8 cellular contexts compared by ENCODE assay signal in the genomic region with DNA sequence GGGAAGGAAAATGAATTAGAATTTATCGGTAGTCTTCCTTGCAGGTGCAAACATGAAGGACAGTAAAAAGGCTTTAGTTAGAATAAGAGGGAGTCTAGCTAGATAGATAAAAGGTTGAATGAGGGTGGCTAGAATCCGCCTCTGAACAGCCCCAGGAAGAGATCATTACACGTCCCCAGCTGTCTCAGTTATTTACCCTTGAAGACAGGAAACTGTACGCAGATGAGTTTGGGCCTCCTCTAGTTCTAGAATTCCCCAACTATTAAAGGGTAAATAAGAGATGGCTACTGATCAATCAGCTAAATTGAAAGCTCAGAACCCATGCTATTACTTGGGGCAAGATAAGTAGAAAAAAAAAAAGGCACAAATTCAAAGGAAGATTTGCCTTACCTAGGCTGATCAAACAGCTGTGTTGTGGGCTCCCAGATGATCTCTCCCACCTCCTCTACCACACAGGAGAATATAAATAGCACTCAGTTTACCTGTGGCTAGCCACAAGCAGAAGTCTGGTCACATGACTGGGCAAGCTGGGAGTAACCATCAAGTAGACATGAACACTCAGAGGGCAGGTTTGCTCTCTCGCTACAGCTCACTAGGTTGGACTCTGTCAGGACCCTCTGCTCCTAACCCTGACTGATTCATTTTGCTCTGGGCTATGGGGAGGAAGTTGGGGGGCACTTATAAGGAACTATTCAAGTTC. TPM values are rescaled to one million over a fixed set of nuclear protein-coding genes. Genes with fewer than 3 reads are reported as not detected.
DNase-seq lines count a peak whose midpoint lies in the region; ATAC-seq and TF ChIP-seq lines count a peak whose summit lies in the region.

No MANE protein-coding gene starts in this region.

- H2BK12ac ChIP-seq in mesenchymal stem cell (ENCODE audit: low read length in 2 of 2), result no peak overlapping the region

- no peaks in the 10 kb centered on the region for H3K9me2 ChIP-seq in hepatocyte (replicated peaks; ENCODE audit: insufficient read depth)

- no peak overlapping the region for H3K4me2 ChIP-seq in hepatocyte
- H3K4me2 ChIP-seq in mesenchymal stem cell (ENCODE audit: low read length, poor library complexity, severe bottlenecking), result no peak overlapping the region
- no peak overlapping the region for H3K4me2 ChIP-seq in osteoblast (ENCODE audit: insufficient read depth, low read length)

- no peak overlapping the region for H3K18ac ChIP-seq in mesenchymal stem cell (ENCODE audit: low read depth in 1 of 2, low read length in 2 of 2)

- H3K4ac ChIP-seq in mesenchymal stem cell (ENCODE audit: low read depth in 1 of 2, low read length in 2 of 2), result peak overlapping the region in 1 of 2 experiments; percentile 68

- peaks cover 93% of the 10 kb centered on the region for H3K4me1 ChIP-seq in CD4-positive, CD25-positive, alpha-beta regulatory T cell (ENCODE audit: control insufficient read depth, insufficient read depth, low read length, poor library complexity, severe bottlenecking)
- H3K4me1 ChIP-seq in hepatocyte (ENCODE audit: insufficient read depth) (no peaks in the 10 kb centered on the region), mesenchymal stem cell (ENCODE audit: control insufficient read depth, insufficient read depth, low read depth, low read length) (peaks cover 3% of the 10 kb centered on the region), osteoblast (ENCODE audit: insufficient read depth, low read length) (peaks cover 8% of the 10 kb centered on the region)

- H3K79me1 ChIP-seq in mesenchymal stem cell (replicated peaks; ENCODE audit: low read length, poor library complexity, severe bottlenecking), result peaks cover 4% of the 10 kb centered on the region

- no peak overlapping the region for H2BK5ac ChIP-seq in mesenchymal stem cell (ENCODE audit: low read depth, low read length, poor library complexity, severe bottlenecking)

- peaks cover 28% of the 10 kb centered on the region for H3K36me3 Mint-ChIP-seq in CD4-positive, CD25-positive, alpha-beta regulatory T cell
- peaks cover 29% of the 10 kb centered on the region for H3K36me3 Mint-ChIP-seq in activated naive CD8-positive, alpha-beta T cell treated with anti-CD3 and anti-CD28 coated beads for 36 hours

- H4K20me1 ChIP-seq in hepatocyte (ENCODE audit: insufficient read depth, poor library complexity, severe bottlenecking) (no peaks in the 10 kb centered on the region), osteoblast (ENCODE audit: insufficient read depth, low read length) (peaks cover 7% of the 10 kb centered on the region)

- peak overlapping the region; percentile 70 to 87 (median 78) for H3K4me3 Mint-ChIP-seq in CD4-positive, CD25-positive, alpha-beta regulatory T cell
- H3K4me3 Mint-ChIP-seq in activated naive CD8-positive, alpha-beta T cell treated with anti-CD3 and anti-CD28 coated beads for 36 hours, result peak overlapping the region; percentile 61

- TF ChIP-seq CTCF in hepatocyte (IDR thresholded peaks at IDR 0.05; ENCODE audit: poor library complexity) (no peak), osteoblast (IDR thresholded peaks at IDR 0.05; ENCODE audit: extremely low read depth, low read depth, low read length) (no peak)

- peaks cover 12% of the 10 kb centered on the region for H3K36me3 ChIP-seq in CD4-positive, CD25-positive, alpha-beta regulatory T cell (ENCODE audit: control insufficient read depth, insufficient read depth, low read length)
- H3K36me3 ChIP-seq in hepatocyte (replicated peaks; ENCODE audit: insufficient read depth, low read depth) (no peaks in the 10 kb centered on the region), mesenchymal stem cell (ENCODE audit: control insufficient read depth in 1 of 2, insufficient read depth in 2 of 2, low read depth in 1 of 2, low read length in 2 of 2) (no peaks in the 10 kb centered on the region), osteoblast (ENCODE audit: insufficient read depth, low read length) (no peaks in the 10 kb centered on the region)

- no peak overlapping the region for H2BK120ac ChIP-seq in mesenchymal stem cell (ENCODE audit: low read depth, low read length)

- peak overlapping the region; percentile 95 to 99 (median 97) for H3K27ac Mint-ChIP-seq in CD4-positive, CD25-positive, alpha-beta regulatory T cell
- peak overlapping the region; percentile 97 for H3K27ac Mint-ChIP-seq in activated naive CD8-positive, alpha-beta T cell treated with anti-CD3 and anti-CD28 coated beads for 36 hours

- no peaks in the 10 kb centered on the region for H3K27me3 ChIP-seq in CD4-positive, CD25-positive, alpha-beta regulatory T cell (ENCODE audit: control insufficient read depth, insufficient read depth, low read length)
- H3K27me3 ChIP-seq in hepatocyte (no peaks in the 10 kb centered on the region), mesenchymal stem cell (ENCODE audit: control insufficient read depth in 1 of 2, insufficient read depth in 1 of 2, low read length in 2 of 2) (no peaks in the 10 kb centered on the region), osteoblast (ENCODE audit: insufficient read depth, low read length) (no peaks in the 10 kb centered on the region)

- H4K8ac ChIP-seq in mesenchymal stem cell (ENCODE audit: low read length), result no peak overlapping the region

- no peaks in the 10 kb centered on the region for H3K9me3 ChIP-seq in CD4-positive, CD25-positive, alpha-beta regulatory T cell (ENCODE audit: control insufficient read depth in 2 of 2, low read length in 2 of 2)
- no peaks in the 10 kb centered on the region for H3K9me3 ChIP-seq in hepatocyte (ENCODE audit: low read depth)
- no peaks in the 10 kb centered on the region for H3K9me3 ChIP-seq in mesenchymal stem cell (ENCODE audit: control insufficient read depth, low read length)
- H3K9me3 ChIP-seq in osteoblast (ENCODE audit: low read depth, low read length), result no peaks in the 10 kb centered on the region

- no peaks in the 10 kb centered on the region for H3K27me3 Mint-ChIP-seq in CD4-positive, CD25-positive, alpha-beta regulatory T cell
- H3K27me3 Mint-ChIP-seq in activated naive CD8-positive, alpha-beta T cell treated with anti-CD3 and anti-CD28 coated beads for 36 hours, result no peaks in the 10 kb centered on the region

- peak overlapping the region; percentile 83 for H3K4me3 ChIP-seq in CD4-positive, CD25-positive, alpha-beta regulatory T cell (ENCODE audit: low read depth, low read length)
- H3K4me3 ChIP-seq in hepatocyte (no peak overlapping the region), mesenchymal stem cell (ENCODE audit: insufficient read depth in 1 of 2, low read depth in 1 of 2, low read length in 2 of 2) (no peak overlapping the region), osteoblast (ENCODE audit: insufficient read depth, low read length) (no peak overlapping the region)

- no peak overlapping the region for H2AK5ac ChIP-seq in mesenchymal stem cell (ENCODE audit: low read length, severe bottlenecking)

- no peak overlapping the region for H2BK15ac ChIP-seq in mesenchymal stem cell (ENCODE audit: low read depth, poor library complexity, severe bottlenecking)

- no peak overlapping the region for H4K91ac ChIP-seq in mesenchymal stem cell (ENCODE audit: low read length)

- H2AFZ ChIP-seq in hepatocyte (no peak overlapping the region), mesenchymal stem cell (ENCODE audit: low read depth, low read length) (no peak overlapping the region), osteoblast (ENCODE audit: low read length) (no peak overlapping the region)

- no peak overlapping the region for H3K9ac ChIP-seq in mesenchymal stem cell (ENCODE audit: low read length)

- no peak overlapping the region for H3K14ac ChIP-seq in mesenchymal stem cell (ENCODE audit: low read length in 2 of 2)

- TF ChIP-seq POLR2A in GM19193 (IDR thresholded peaks at IDR 0.05; ENCODE audit: extremely low read depth, insufficient read depth, insufficient read length), result peak; percentile 48

- H3K9me3 Mint-ChIP-seq in CD4-positive, CD25-positive, alpha-beta regulatory T cell, result no peaks in the 10 kb centered on the region
- H3K9me3 Mint-ChIP-seq in activated naive CD8-positive, alpha-beta T cell treated with anti-CD3 and anti-CD28 coated beads for 36 hours, result no peaks in the 10 kb centered on the region

- H3K4me1 Mint-ChIP-seq in CD4-positive, CD25-positive, alpha-beta regulatory T cell, result peaks cover 15 to 90% (median 66%) of the 10 kb centered on the region in 4 donors
- H3K4me1 Mint-ChIP-seq in activated naive CD8-positive, alpha-beta T cell treated with anti-CD3 and anti-CD28 coated beads for 36 hours, result peaks cover 69% of the 10 kb centered on the region

- peak; percentile 23 to 77 (median 66) for DNase-seq in CD4-positive, CD25-positive, alpha-beta regulatory T cell
- no peak for DNase-seq in activated naive CD8-positive, alpha-beta T cell treated with anti-CD3 and anti-CD28 coated beads for 36 hours
- DNase-seq in hepatocyte (ENCODE audit: low spot score) (no peak), mesenchymal stem cell (no peak), osteoblast (ENCODE audit: insufficient read length, low spot score, missing footprints) (no peak), CD1c-positive myeloid dendritic cell (ENCODE audit: extremely low spot score) (no peak)

- H3K79me2 ChIP-seq in hepatocyte (peaks cover 15% of the 10 kb centered on the region), osteoblast (ENCODE audit: insufficient read depth, low read length) (no peaks in the 10 kb centered on the region)

- 79% methylated on average over 5 of the region's 5 CpGs for WGBS in hepatocyte (ENCODE audit: low lambda C conversion rate, missing lambda C conversion rate)
- 78% methylated on average over 4 of the region's 5 CpGs for WGBS in mesenchymal stem cell

- ATAC-seq in CD4-positive, CD25-positive, alpha-beta regulatory T cell (ENCODE audit: low read depth in 2 of 2), result peak; percentile 73 to 76
- ATAC-seq in HG03135 (IDR thresholded peaks at IDR 0.05; ENCODE audit: unreplicated experiment), result peak; percentile 35

- no peak overlapping the region for H3K23ac ChIP-seq in mesenchymal stem cell (ENCODE audit: low read length in 2 of 2)

- H3K27ac ChIP-seq in CD4-positive, CD25-positive, alpha-beta regulatory T cell (ENCODE audit: insufficient read depth, low read length, poor library complexity, severe bottlenecking), result peak overlapping the region; percentile 94
- H3K27ac ChIP-seq in hepatocyte (no peak overlapping the region), mesenchymal stem cell (ENCODE audit: low read length, poor library complexity, severe bottlenecking) (no peak overlapping the region), osteoblast (ENCODE audit: low read depth, low read length) (no peak overlapping the region)

RNA-seq across cellular contexts. Expression of a gene that starts 17.0 kb away (rescaled TPM):
- 83.3 TPM for total RNA-seq in CD4-positive, CD25-positive, alpha-beta regulatory T cell
- 10 to 100 TPM; 49.0 to 67.4 (median 64.7) TPM for polyA plus RNA-seq in CD4-positive, CD25-positive, alpha-beta regulatory T cell
- total RNA-seq in activated naive CD8-positive, alpha-beta T cell treated with anti-CD3 and anti-CD28 coated beads for 36 hours, result 10 to 100 TPM; 16.2 to 16.4 TPM
- 14.9 and 18.7 TPM in 2 replicates for total RNA-seq in hepatocyte
- polyA plus RNA-seq in hepatocyte, result 27.9 and 29.1 TPM in 2 replicates
- polyA plus RNA-seq in mesenchymal stem cell (2013, experiment 1 of 2), result 6.0 TPM
- 6.5 TPM for polyA plus RNA-seq in mesenchymal stem cell (2013, experiment 2 of 2)
- 5.3 and 8.7 TPM in 2 replicates for total RNA-seq in osteoblast

RNA-seq across cellular contexts. Expression of a gene that starts 39.2 kb away (rescaled TPM):
- total RNA-seq in CD4-positive, CD25-positive, alpha-beta regulatory T cell, result 51.8 TPM
- polyA plus RNA-seq in CD4-positive, CD25-positive, alpha-beta regulatory T cell, result 10 to 100 TPM; 28.2 to 38.8 (median 34.1) TPM
- 10 to 100 TPM; 58.6 to 63.8 TPM for total RNA-seq in activated naive CD8-positive, alpha-beta T cell treated with anti-CD3 and anti-CD28 coated beads for 36 hours
- total RNA-seq in hepatocyte (99.8 and 141 TPM in 2 replicates), osteoblast (43.6 and 48.1 TPM in 2 replicates)
- polyA plus RNA-seq in hepatocyte, result 98.1 and 113 TPM in 2 replicates
- 58.8 TPM for polyA plus RNA-seq in mesenchymal stem cell (2013, experiment 1 of 2)
- polyA plus RNA-seq in mesenchymal stem cell (2013, experiment 2 of 2), result 61.6 TPM

RNA-seq across cellular contexts. Expression of a gene that starts 41.5 kb away (rescaled TPM):
- total RNA-seq in CD4-positive, CD25-positive, alpha-beta regulatory T cell, result 207 TPM
- polyA plus RNA-seq in CD4-positive, CD25-positive, alpha-beta regulatory T cell, result 10 to 100 TPM; 37.0 to 49.6 (median 46.9) TPM
- 10 to 100 TPM; 65.9 to 67.2 TPM for total RNA-seq in activated naive CD8-positive, alpha-beta T cell treated with anti-CD3 and anti-CD28 coated beads for 36 hours
- total RNA-seq in hepatocyte (23.2 and 30.1 TPM in 2 replicates), osteoblast (50.7 and 51.4 TPM in 2 replicates)
- polyA plus RNA-seq in hepatocyte, result 20.8 and 21.4 TPM in 2 replicates
- polyA plus RNA-seq in mesenchymal stem cell (2013, experiment 1 of 2), result 22.5 TPM
- polyA plus RNA-seq in mesenchymal stem cell (2013, experiment 2 of 2), result 25.7 TPM

Comparison
In these comparisons a context has a peak if more than half of its experiments do, and no peak if none do; other contexts are left out.
1. DNase-seq: peak in CD4-positive, CD25-positive, alpha-beta regulatory T cell (3 of 3); none in activated naive CD8-positive, alpha-beta T cell treated with anti-CD3 and anti-CD28 coated beads for 36 hours (single experiment), hepatocyte (single experiment), mesenchymal stem cell (single experiment), osteoblast (single experiment) and CD1c-positive myeloid dendritic cell (single experiment).